In genomic region chr7:16129431-16130126, GRCh38 we compare ENCODE assay signal across 8 cellular contexts.
DNase-seq lines count a peak whose midpoint lies in the region; FAIRE-seq and TF ChIP-seq lines count a peak whose summit lies in the region.
"Had no signal": no experiment of that assay in that cellular context is flagged by ENCODE, and none has a peak within 500 bp of the region (broad histone marks: within the 10 kb centered on the region; RNA-seq: fewer than 3 reads in every experiment).

No MANE protein-coding gene starts in this region.

- FAIRE-seq in endothelial cell of umbilical vein (lab: Jason Lieb, UNC) = peak; percentile 44

- no peaks in the 10 kb centered on the region for H3K79me2 ChIP-seq in endothelial cell of umbilical vein (ENCODE audit: control insufficient read depth, insufficient read depth, low read length)

- H3K4me3 ChIP-seq in endothelial cell of umbilical vein (replicated peaks in 1 of 3; ENCODE audit: insufficient read depth in 1 of 3, low read depth in 1 of 3, low read length in 3 of 3) = no peak overlapping the region

- no peak for TF ChIP-seq CTCF in endothelial cell of umbilical vein (IDR thresholded peaks at IDR 0.05; ENCODE audit: extremely low read depth in 1 of 2, insufficient read depth in 1 of 2, low read depth in 1 of 2, low read length in 2 of 2)

- CTCF ChIA-PET in endothelial cell of umbilical vein (lab: Charles Lee) = interaction anchor here (1.3 to 1.8 kb wide), 2 partner anchors 32 to 435 kb away, joined by 3 to 10 read pairs; no protein-coding TSS in a partner anchor

- no peaks in the 10 kb centered on the region for H3K36me3 ChIP-seq in endothelial cell of umbilical vein (ENCODE audit: control insufficient read depth in 2 of 2, extremely low read depth in 1 of 2, insufficient read depth in 2 of 2, low read length in 2 of 2)

- H4K20me1 ChIP-seq in endothelial cell of umbilical vein (replicated peaks; ENCODE audit: control insufficient read depth, extremely low read depth, insufficient read depth, low read length) = no peaks in the 10 kb centered on the region

- H3K27me3 ChIP-seq in endothelial cell of umbilical vein (ENCODE audit: control insufficient read depth in 2 of 2, insufficient read depth in 2 of 2, low read length in 2 of 2) = no peaks in the 10 kb centered on the region

- TSS peak; percentile 64 for BruUV-seq in endothelial cell of umbilical vein (replicated peaks; lab: Mats Ljungman, UMichigan)

- H3K4me1 ChIP-seq in endothelial cell of umbilical vein (ENCODE audit: control insufficient read depth, extremely low read depth, insufficient read depth, low read length) = peaks cover 22% of the 10 kb centered on the region

- no peaks in the 10 kb centered on the region for H3K9me1 ChIP-seq in endothelial cell of umbilical vein (replicated peaks; ENCODE audit: control insufficient read depth, extremely low read depth, insufficient read depth, low read length)

- DNase-seq in GM04504 (ENCODE audit: low read depth) = peak; percentile 67
- DNase-seq in NCI-H524 (lab: John Stamatoyannopoulos, UW) = peak; percentile 24 to 79
- DNase-seq in endothelial cell of umbilical vein (ENCODE audit: low read depth, low spot score) = peak; percentile 55
- DNase-seq in renal cortical epithelial cell (ENCODE audit: low read depth) = peak; percentile 52
- DNase-seq in CD1c-positive myeloid dendritic cell (ENCODE audit: extremely low spot score) = no peak
- no peak for DNase-seq in activated CD8-positive, alpha-beta memory T cell treated with anti-CD3 and anti-CD28 coated beads, Interleukin-2, amount 50 U/mL, for 4 hours
- no peak for DNase-seq in NCI-H446 treated with DMSO at 0.1 percent for 48 hours (lab: John Stamatoyannopoulos, UW)
- DNase-seq: NCI-H187 treated with DMSO at 0.1 percent for 48 hours had no signal

- POLR2A ChIA-PET in endothelial cell of umbilical vein (lab: Charles Lee) = no interaction called here

- no peak overlapping the region for H3K9ac ChIP-seq in endothelial cell of umbilical vein (replicated peaks; ENCODE audit: extremely low read depth, insufficient read depth, low read length)

- peak overlapping the region; percentile 13 for H2AFZ ChIP-seq in endothelial cell of umbilical vein (ENCODE audit: low read depth, low read length)

- TF ChIP-seq POLR2A in endothelial cell of umbilical vein (IDR thresholded peaks at IDR 0.05; ENCODE audit: low read depth, low read length) = no peak

- H3K4me2 ChIP-seq in endothelial cell of umbilical vein (ENCODE audit: insufficient read depth, low read length) = peak overlapping the region; percentile 38

- H3K9me3 ChIP-seq in endothelial cell of umbilical vein (replicated peaks; ENCODE audit: control insufficient read depth, insufficient read depth, low read length) = no peaks in the 10 kb centered on the region

- dilution Hi-C loops in endothelial cell of umbilical vein (cut with MboI; ENCODE audit: extremely low pct_ligation_motif_present, low sequenced_read_pairs) = no loop called here

- intact Hi-C loops in endothelial cell of umbilical vein (cut with micrococcal nuclease) = loop anchor here (5.0 kb wide), 1 partner anchor 293 kb away; the partner anchor contains the start of gene CRPPA

- H3K27ac ChIP-seq in endothelial cell of umbilical vein (ENCODE audit: insufficient read depth, low read depth, low read length) = peak overlapping the region; percentile 47

TF ChIP-seq in endothelial cell of umbilical vein, 7 proteins besides CTCF, POLR2A, EP300 and RAD21:
- TF ChIP-seq MYC (IDR thresholded peaks at IDR 0.05; ENCODE audit: low read depth, low read length) = no peak
- no peak for TF ChIP-seq MAX (IDR thresholded peaks at IDR 0.05; ENCODE audit: insufficient read depth, insufficient read length)
- TF ChIP-seq FOS (IDR thresholded peaks at IDR 0.05; ENCODE audit: borderline replicate concordance, insufficient read depth, low read length) = no peak
- TF ChIP-seq GATA2 (IDR thresholded peaks at IDR 0.05; ENCODE audit: insufficient read depth, insufficient read length, low read depth, low read length) = no peak
- no peak for TF ChIP-seq POLR2AphosphoS5 (IDR thresholded peaks at IDR 0.05; ENCODE audit: insufficient read depth, low read depth, low read length)
- TF ChIP-seq EZH2 (IDR thresholded peaks at IDR 0.05; ENCODE audit: borderline replicate concordance, low read depth, low read length, severe bottlenecking) = no peak
- TF ChIP-seq JUN (IDR thresholded peaks at IDR 0.05; ENCODE audit: borderline replicate concordance, insufficient read depth, insufficient read length, low read depth) = no peak
TF ChIP-seq in endothelial cell of umbilical vein: peak in this region for 0.

Comparison
In these comparisons a context has a peak if more than half of its experiments do, and no peak if none do; other contexts are left out.
1. DNase-seq: peak in GM04504 (single experiment), NCI-H524 (2 of 2), endothelial cell of umbilical vein (single experiment) and renal cortical epithelial cell (single experiment); none in CD1c-positive myeloid dendritic cell (single experiment), activated CD8-positive, alpha-beta memory T cell treated with anti-CD3 and anti-CD28 coated beads, Interleukin-2, amount 50 U/mL, for 4 hours (single experiment) and NCI-H446 treated with DMSO at 0.1 percent for 48 hours (single experiment).